23 cellular contexts compared by ENCODE assay signal in the genomic region with DNA sequence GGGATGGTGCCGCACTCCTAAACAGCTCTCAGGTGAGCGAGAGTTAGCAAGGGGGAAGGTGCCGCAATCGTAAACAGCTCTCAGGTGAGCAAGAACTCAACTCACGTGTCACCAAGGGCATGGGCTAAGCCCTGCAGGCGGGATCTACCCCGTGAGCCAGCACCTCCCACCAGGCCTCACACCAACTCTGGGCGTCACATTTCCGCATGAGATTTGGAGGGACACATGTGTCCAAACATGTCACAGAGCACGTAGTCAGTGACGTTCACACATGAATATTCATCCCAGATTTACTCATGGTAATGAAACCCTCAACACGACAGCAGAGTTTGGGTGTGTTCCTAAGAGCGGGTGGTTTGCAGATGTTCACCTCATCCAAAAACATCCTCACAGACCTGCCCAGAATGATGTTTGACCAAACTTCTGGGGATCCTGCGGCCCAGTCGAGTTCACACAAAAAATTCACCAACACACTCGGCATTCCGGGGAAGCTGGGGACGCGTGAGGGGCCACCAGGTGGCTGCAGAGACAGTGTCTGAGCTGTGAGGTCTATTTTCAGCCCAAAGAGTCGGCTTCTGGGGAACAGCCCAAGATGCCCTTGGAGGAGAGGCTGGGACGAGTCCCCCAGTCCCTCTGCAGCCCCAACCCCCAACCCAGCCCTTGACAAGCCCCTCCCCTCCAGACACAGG. TPM values are rescaled to one million over a fixed set of nuclear protein-coding genes. Genes with fewer than 3 reads are reported as not detected.
DNase-seq lines count a peak whose midpoint lies in the region; ATAC-seq and TF ChIP-seq lines count a peak whose summit lies in the region.
"Had no signal": no experiment of that assay in that cellular context is flagged by ENCODE, and none has a peak within 500 bp of the region (broad histone marks: within the 10 kb centered on the region; RNA-seq: fewer than 3 reads in every experiment).

No MANE protein-coding gene starts in this region.

- H3K4me1 Mint-ChIP-seq in chondrocyte (ENCODE audit: low read depth) (no peaks in the 10 kb centered on the region), neural progenitor cell (peaks cover 30% of the 10 kb centered on the region)
- peaks cover 4% of the 10 kb centered on the region for H3K4me1 Mint-ChIP-seq in T-helper 2 cell treated with Interferon-gamma antibody and Interleukin-4, amounts not matched to agents 5 μg/mL and 100 μg/mL, for 36 hours (ENCODE audit: low read depth)

- no peak overlapping the region for H3K4me3 ChIP-seq in neural progenitor cell
- H3K4me3 ChIP-seq: breast epithelium, colonic mucosa, GM12878, prostate gland, tibial nerve had no signal

- TF ChIP-seq CTCF in chondrocyte (IDR thresholded peaks at IDR 0.05) (no peak), neural progenitor cell (IDR thresholded peaks at IDR 0.05) (no peak)

- no peaks in the 10 kb centered on the region for H3K9me3 Mint-ChIP-seq in chondrocyte (ENCODE audit: low read depth)
- peaks cover 19% of the 10 kb centered on the region for H3K9me3 Mint-ChIP-seq in neural progenitor cell
- H3K9me3 Mint-ChIP-seq in T-helper 2 cell treated with Interferon-gamma antibody and Interleukin-4, amounts not matched to agents 5 μg/mL and 100 μg/mL, for 36 hours, result peaks cover 18% of the 10 kb centered on the region

- H3K9ac ChIP-seq in neural progenitor cell, result no peak overlapping the region

- no peaks in the 10 kb centered on the region for H4K20me1 ChIP-seq in neural progenitor cell (ENCODE audit: low read depth)

- no peak overlapping the region for H3K27ac ChIP-seq in neural progenitor cell
- H3K27ac ChIP-seq: breast epithelium, C4-2B, colonic mucosa, prostate gland, tibial nerve had no signal

- H3K4me1 ChIP-seq in neural progenitor cell, result peaks cover 10% of the 10 kb centered on the region
- H3K4me1 ChIP-seq: breast epithelium, colonic mucosa, prostate gland, tibial nerve had no signal

- H3K36me3 Mint-ChIP-seq in chondrocyte (ENCODE audit: low read depth) (no peaks in the 10 kb centered on the region), neural progenitor cell (no peaks in the 10 kb centered on the region)
- peaks cover 2% of the 10 kb centered on the region for H3K36me3 Mint-ChIP-seq in T-helper 2 cell treated with Interferon-gamma antibody and Interleukin-4, amounts not matched to agents 5 μg/mL and 100 μg/mL, for 36 hours (ENCODE audit: low read depth)

- DNase-seq in stimulated activated CD4-positive, alpha-beta T cell treated with anti-CD3 and anti-CD28 coated beads, Interleukin-1b, Interleukin-23, amount 100 ng/mL, for 48 hours, result peak; percentile 38
- no peak for DNase-seq in stimulated activated CD4-positive, alpha-beta T cell treated with anti-CD3 and anti-CD28 coated beads, Interleukin-2, amount 100 ng/mL, for 48 hours
- DNase-seq in chondrocyte (ENCODE audit: low spot score) (peak; percentile 63), neural progenitor cell (ENCODE audit: low spot score) (no peak), NCI-H1092 treated with DMSO at 0.1 percent for 48 hours (lab: John Stamatoyannopoulos, UW) (no peak)
- DNase-seq in T-helper 2 cell treated with Interferon-gamma antibody and Interleukin-4, amounts not matched to agents 5 μg/mL and 100 μg/mL, for 36 hours (ENCODE audit: low spot score), result no peak
- DNase-seq: activated CD4-positive, alpha-beta T cell treated with anti-CD3 and anti-CD28 coated beads for 48 hours; colonic mucosa; effector memory CD4-positive, alpha-beta T cell; Kasumi-1; NCI-H146; OCI-M1; stimulated activated CD8-positive, alpha-beta memory T cell treated with anti-CD3 and anti-CD28 coated beads, Interleukin-4, amount 100 ng/mL, for 48 hours; stimulated activated naive CD8-positive, alpha-beta T cell treated with anti-CD3 and anti-CD28 coated beads, Interleukin-15, amount 100 ng/mL, for 72 hours had no signal

- H3K36me3 ChIP-seq in neural progenitor cell, result no peaks in the 10 kb centered on the region
- H3K36me3 ChIP-seq: breast epithelium, colonic mucosa, prostate gland, tibial nerve had no signal

- no peak overlapping the region for H3K27ac Mint-ChIP-seq in chondrocyte (ENCODE audit: unreplicated experiment)
- H3K27ac Mint-ChIP-seq in neural progenitor cell, result peak overlapping the region; percentile 50
- H3K27ac Mint-ChIP-seq in T-helper 2 cell treated with Interferon-gamma antibody and Interleukin-4, amounts not matched to agents 5 μg/mL and 100 μg/mL, for 36 hours, result no peak overlapping the region
- H3K27ac Mint-ChIP-seq: activated naive CD4-positive, alpha-beta T cell treated with anti-CD3 and anti-CD28 coated beads, Interleukin-2, amount 50 U/mL, for 72 hours; memory B cell; stimulated activated naive CD8-positive, alpha-beta T cell treated with anti-CD3 and anti-CD28 coated beads, Interleukin-15, amount 100 ng/mL, for 72 hours had no signal

- H3K4me3 Mint-ChIP-seq in chondrocyte (ENCODE audit: unreplicated experiment) (no peak overlapping the region), neural progenitor cell (no peak overlapping the region)
- H3K4me3 Mint-ChIP-seq in T-helper 2 cell treated with Interferon-gamma antibody and Interleukin-4, amounts not matched to agents 5 μg/mL and 100 μg/mL, for 36 hours, result no peak overlapping the region
- H3K4me3 Mint-ChIP-seq: memory B cell; stimulated activated naive CD8-positive, alpha-beta T cell treated with anti-CD3 and anti-CD28 coated beads, Interleukin-15, amount 100 ng/mL, for 72 hours had no signal

- ATAC-seq in HG03439 (IDR thresholded peaks at IDR 0.05; ENCODE audit: unreplicated experiment), result no peak
- ATAC-seq: activated naive CD4-positive, alpha-beta T cell treated with anti-CD3 and anti-CD28 coated beads, Interleukin-2, amount 50 U/mL, for 72 hours; GM12878; stimulated activated naive CD8-positive, alpha-beta T cell treated with anti-CD3 and anti-CD28 coated beads, Interleukin-15, amount 100 ng/mL, for 72 hours had no signal

- no peak overlapping the region for H2AFZ ChIP-seq in neural progenitor cell (replicated peaks)

- no peak overlapping the region for H3K4me2 ChIP-seq in neural progenitor cell

- no peaks in the 10 kb centered on the region for H3K79me2 ChIP-seq in neural progenitor cell (ENCODE audit: low read depth)

- H3K9me3 ChIP-seq in neural progenitor cell (ENCODE audit: low read depth), result no peaks in the 10 kb centered on the region
- H3K9me3 ChIP-seq: breast epithelium, colonic mucosa, prostate gland, tibial nerve had no signal

- H3K27me3 Mint-ChIP-seq in chondrocyte (ENCODE audit: low read depth) (peaks cover 13% of the 10 kb centered on the region), neural progenitor cell (ENCODE audit: insufficient read depth, low read depth) (peaks cover 17% of the 10 kb centered on the region)
- peaks cover 29% of the 10 kb centered on the region for H3K27me3 Mint-ChIP-seq in T-helper 2 cell treated with Interferon-gamma antibody and Interleukin-4, amounts not matched to agents 5 μg/mL and 100 μg/mL, for 36 hours (ENCODE audit: low read depth)

- H3K27me3 ChIP-seq in neural progenitor cell, result peaks cover 8% of the 10 kb centered on the region

- H3F3A ChIP-seq in neural progenitor cell (ENCODE audit: low read depth), result peaks cover 10% of the 10 kb centered on the region

RNA-seq across cellular contexts. Expression of a gene that starts 19.6 kb away (rescaled TPM):
- 1.1 to 1.4 TPM (median 1.4 TPM) in 3 replicates for total RNA-seq in chondrocyte
- total RNA-seq in neural progenitor cell (ENCODE audit: low replicate concordance), result 2.3 and 18.6 TPM in 2 replicates
- total RNA-seq: fibroblast of villous mesenchyme, GM12878 had no signal

RNA-seq across cellular contexts. Expression of a gene that starts 44.8 kb away (rescaled TPM):
- total RNA-seq in chondrocyte (40.2 to 44.5 TPM (median 42.4 TPM) in 3 replicates), neural progenitor cell (ENCODE audit: low replicate concordance) (12.9 and 20.6 TPM in 2 replicates)

Comparison
In these comparisons a context has a peak if more than half of its experiments do, and no peak if none do; other contexts are left out.
1. DNase-seq: peak in stimulated activated CD4-positive, alpha-beta T cell treated with anti-CD3 and anti-CD28 coated beads, Interleukin-1b, Interleukin-23, amount 100 ng/mL, for 48 hours (single experiment) and chondrocyte (single experiment); none in stimulated activated CD4-positive, alpha-beta T cell treated with anti-CD3 and anti-CD28 coated beads, Interleukin-2, amount 100 ng/mL, for 48 hours (0 of 2), neural progenitor cell (single experiment), NCI-H1092 treated with DMSO at 0.1 percent for 48 hours (single experiment) and T-helper 2 cell treated with Interferon-gamma antibody and Interleukin-4, amounts not matched to agents 5 μg/mL and 100 μg/mL, for 36 hours (single experiment).